ENCODE assay signal across 18 cellular contexts in the genomic region with DNA sequence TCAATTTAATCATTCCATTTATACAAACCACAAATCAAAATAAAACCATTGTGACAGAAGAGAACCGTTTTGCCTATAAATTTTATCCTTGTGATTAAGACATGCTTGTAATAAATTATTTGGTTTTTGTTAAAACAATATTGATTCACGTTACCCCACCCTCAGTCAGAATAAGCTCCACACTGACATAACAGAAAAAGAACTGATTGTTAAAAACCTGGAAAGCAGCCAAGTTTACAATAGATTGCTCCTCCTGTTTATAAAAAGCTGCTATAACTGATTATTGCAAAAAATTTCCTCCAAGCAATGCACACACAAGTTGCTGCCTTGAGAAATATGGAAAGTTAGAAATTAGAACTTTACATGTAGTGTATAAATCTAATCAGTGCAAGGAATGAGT.
DNase-seq lines count a peak whose midpoint lies in the region; TF ChIP-seq lines count a peak whose summit lies in the region.
"Had no signal": no experiment of that assay in that cellular context is flagged by ENCODE, and none has a peak within 500 bp of the region (broad histone marks: within the 10 kb centered on the region; RNA-seq: fewer than 3 reads in every experiment).

No MANE protein-coding gene starts in this region.

- POLR2A ChIA-PET in HEK293T (lab: Yijun Ruan, JAX) = no interaction called here

- intact Hi-C loops in posterior vena cava (cut with DNase I) = no loop called here

- peak; percentile 18 for DNase-seq in NCI-H2171 treated with DMSO at 0.1 percent for 48 hours (lab: John Stamatoyannopoulos, UW)
- DNase-seq in NCI-H2171 (lab: John Stamatoyannopoulos, UW) = no peak
- DNase-seq in NCI-H146 treated with DMSO at 0.1 percent for 48 hours (lab: John Stamatoyannopoulos, UW; ENCODE audit: unreplicated experiment) = peak; percentile 25
- peak; percentile 19 for DNase-seq in dermis blood vessel endothelial cell
- peak; percentile 51 for DNase-seq in pons (ENCODE audit: low spot score)
- DNase-seq in HEK293T (ENCODE audit: extremely low spot score) = no peak
- no peak for DNase-seq in posterior vena cava (ENCODE audit: low spot score)
- no peak for DNase-seq in RKO (ENCODE audit: low spot score)
- DNase-seq: activated CD4-positive, alpha-beta memory T cell treated with anti-CD3 and anti-CD28 coated beads for 36 hours; activated T-cell treated with anti-CD3 and anti-CD28 coated beads for 4 hours; amygdala; dorsolateral prefrontal cortex; GF-D8; mesendoderm; naive thymus-derived CD4-positive, alpha-beta T cell; NCI-H187; NK-92 treated with Interleukin-12 subunit alpha and Interleukin-12 subunit beta, amount 100 ng/mL, for 24 hours; right lobe of liver had no signal

- CTCF ChIA-PET in HEK293T (lab: Yijun Ruan, JAX) = no interaction called here

TF ChIP-seq in HEK293T, 16 proteins besides CTCF, POLR2A, EP300 and RAD21:
- no peak for TF ChIP-seq ARNT (IDR thresholded peaks at IDR 0.05)
- TF ChIP-seq NFRKB (IDR thresholded peaks at IDR 0.05) = no peak
- TF ChIP-seq L3MBTL2 (conservative IDR thresholded peaks at IDR 0.05) = no peak
- no peak for TF ChIP-seq SUZ12 (IDR thresholded peaks at IDR 0.05)
- TF ChIP-seq ZNF384 (IDR thresholded peaks at IDR 0.05) = no peak
- TF ChIP-seq, protein P1, sequence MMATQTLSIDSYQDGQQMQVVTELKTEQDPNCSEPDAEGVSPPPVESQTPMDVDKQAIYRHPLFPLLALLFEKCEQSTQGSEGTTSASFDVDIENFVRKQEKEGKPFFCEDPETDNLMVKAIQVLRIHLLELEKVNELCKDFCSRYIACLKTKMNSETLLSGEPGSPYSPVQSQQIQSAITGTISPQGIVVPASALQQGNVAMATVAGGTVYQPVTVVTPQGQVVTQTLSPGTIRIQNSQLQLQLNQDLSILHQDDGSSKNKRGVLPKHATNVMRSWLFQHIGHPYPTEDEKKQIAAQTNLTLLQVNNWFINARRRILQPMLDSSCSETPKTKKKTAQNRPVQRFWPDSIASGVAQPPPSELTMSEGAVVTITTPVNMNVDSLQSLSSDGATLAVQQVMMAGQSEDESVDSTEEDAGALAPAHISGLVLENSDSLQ (IDR thresholded peaks at IDR 0.05) = no peak
- no peak for TF ChIP-seq FOXA1 (IDR thresholded peaks at IDR 0.05)
- no peak for TF ChIP-seq FOXM1 (IDR thresholded peaks at IDR 0.05; ENCODE audit: borderline replicate concordance)
- TF ChIP-seq SP1 (IDR thresholded peaks at IDR 0.05) = no peak
- no peak for TF ChIP-seq ELF4 (IDR thresholded peaks at IDR 0.05)
- TF ChIP-seq TARDBP (IDR thresholded peaks at IDR 0.05) = no peak
- TF ChIP-seq HDGF (IDR thresholded peaks at IDR 0.05; ENCODE audit: borderline replicate concordance) = no peak
- TF ChIP-seq CTBP1 (IDR thresholded peaks at IDR 0.05; ENCODE audit: borderline replicate concordance) = no peak
- no peak for TF ChIP-seq LEF1 (IDR thresholded peaks at IDR 0.05; ENCODE audit: borderline replicate concordance)
- no peak for TF ChIP-seq FOXK2 (IDR thresholded peaks at IDR 0.05)
- TF ChIP-seq BHLHE40 (IDR thresholded peaks at IDR 0.05; ENCODE audit: borderline replicate concordance) = no peak

Comparison
In these comparisons a context has a peak if more than half of its experiments do, and no peak if none do; other contexts are left out.
1. DNase-seq: peak in NCI-H2171 treated with DMSO at 0.1 percent for 48 hours (single experiment), NCI-H146 treated with DMSO at 0.1 percent for 48 hours (single experiment), dermis blood vessel endothelial cell (single experiment) and pons (single experiment); none in NCI-H2171 (single experiment), HEK293T (single experiment), posterior vena cava (single experiment) and RKO (single experiment).